In the genomic region with DNA sequence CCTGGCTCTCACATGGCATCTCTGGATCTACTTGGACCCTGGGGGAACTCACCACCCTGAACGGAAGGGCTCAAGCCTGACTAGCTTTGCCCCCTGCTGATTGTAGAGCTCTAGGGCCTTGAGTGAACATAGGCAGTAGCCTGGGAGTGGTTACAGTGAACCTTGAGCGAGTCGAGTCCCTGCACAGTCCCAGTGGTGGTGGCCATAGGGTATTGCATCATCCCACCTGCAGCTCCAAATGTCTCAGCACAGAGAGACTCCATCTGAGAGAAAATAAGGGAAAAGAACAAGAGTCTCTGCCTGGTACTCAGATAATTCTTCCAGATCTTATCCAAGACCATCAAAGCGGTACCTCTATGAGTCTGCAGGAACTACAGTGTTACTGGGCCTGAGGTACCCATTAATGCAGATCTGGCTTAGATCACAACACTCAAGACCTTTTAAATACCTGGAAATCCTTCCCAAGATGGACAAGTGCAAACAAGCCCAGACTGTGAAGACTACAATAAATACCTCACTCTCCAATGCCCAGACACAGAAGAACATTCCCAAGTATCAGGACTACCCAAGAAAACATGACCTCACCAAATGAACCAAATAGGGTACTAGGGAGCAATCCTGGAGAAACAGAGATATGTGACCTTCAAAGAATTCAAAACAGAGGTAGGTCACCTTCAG, we compare ENCODE assay signal across 1 cellular context.
TF ChIP-seq lines count a peak whose summit lies in the region.

No MANE protein-coding gene starts in this region.

TF ChIP-seq in WTC11, 78 proteins besides CTCF, POLR2A, EP300 and RAD21 (continued from another document):
- TF ChIP-seq, protein P1, sequence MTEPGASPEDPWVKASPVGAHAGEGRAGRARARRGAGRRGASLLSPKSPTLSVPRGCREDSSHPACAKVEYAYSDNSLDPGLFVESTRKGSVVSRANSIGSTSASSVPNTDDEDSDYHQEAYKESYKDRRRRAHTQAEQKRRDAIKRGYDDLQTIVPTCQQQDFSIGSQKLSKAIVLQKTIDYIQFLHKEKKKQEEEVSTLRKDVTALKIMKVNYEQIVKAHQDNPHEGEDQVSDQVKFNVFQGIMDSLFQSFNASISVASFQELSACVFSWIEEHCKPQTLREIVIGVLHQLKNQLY (CRISPR knock-in tag; IDR thresholded peaks at IDR 0.05): no peak
- TF ChIP-seq, protein P2, sequence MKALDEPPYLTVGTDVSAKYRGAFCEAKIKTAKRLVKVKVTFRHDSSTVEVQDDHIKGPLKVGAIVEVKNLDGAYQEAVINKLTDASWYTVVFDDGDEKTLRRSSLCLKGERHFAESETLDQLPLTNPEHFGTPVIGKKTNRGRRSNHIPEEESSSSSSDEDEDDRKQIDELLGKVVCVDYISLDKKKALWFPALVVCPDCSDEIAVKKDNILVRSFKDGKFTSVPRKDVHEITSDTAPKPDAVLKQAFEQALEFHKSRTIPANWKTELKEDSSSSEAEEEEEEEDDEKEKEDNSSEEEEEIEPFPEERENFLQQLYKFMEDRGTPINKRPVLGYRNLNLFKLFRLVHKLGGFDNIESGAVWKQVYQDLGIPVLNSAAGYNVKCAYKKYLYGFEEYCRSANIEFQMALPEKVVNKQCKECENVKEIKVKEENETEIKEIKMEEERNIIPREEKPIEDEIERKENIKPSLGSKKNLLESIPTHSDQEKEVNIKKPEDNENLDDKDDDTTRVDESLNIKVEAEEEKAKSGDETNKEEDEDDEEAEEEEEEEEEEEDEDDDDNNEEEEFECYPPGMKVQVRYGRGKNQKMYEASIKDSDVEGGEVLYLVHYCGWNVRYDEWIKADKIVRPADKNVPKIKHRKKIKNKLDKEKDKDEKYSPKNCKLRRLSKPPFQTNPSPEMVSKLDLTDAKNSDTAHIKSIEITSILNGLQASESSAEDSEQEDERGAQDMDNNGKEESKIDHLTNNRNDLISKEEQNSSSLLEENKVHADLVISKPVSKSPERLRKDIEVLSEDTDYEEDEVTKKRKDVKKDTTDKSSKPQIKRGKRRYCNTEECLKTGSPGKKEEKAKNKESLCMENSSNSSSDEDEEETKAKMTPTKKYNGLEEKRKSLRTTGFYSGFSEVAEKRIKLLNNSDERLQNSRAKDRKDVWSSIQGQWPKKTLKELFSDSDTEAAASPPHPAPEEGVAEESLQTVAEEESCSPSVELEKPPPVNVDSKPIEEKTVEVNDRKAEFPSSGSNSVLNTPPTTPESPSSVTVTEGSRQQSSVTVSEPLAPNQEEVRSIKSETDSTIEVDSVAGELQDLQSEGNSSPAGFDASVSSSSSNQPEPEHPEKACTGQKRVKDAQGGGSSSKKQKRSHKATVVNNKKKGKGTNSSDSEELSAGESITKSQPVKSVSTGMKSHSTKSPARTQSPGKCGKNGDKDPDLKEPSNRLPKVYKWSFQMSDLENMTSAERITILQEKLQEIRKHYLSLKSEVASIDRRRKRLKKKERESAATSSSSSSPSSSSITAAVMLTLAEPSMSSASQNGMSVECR (CRISPR knock-in tag; IDR thresholded peaks at IDR 0.05; ENCODE audit: borderline replicate concordance): no peak
- no peak for TF ChIP-seq ZBTB21 (CRISPR knock-in tag; IDR thresholded peaks at IDR 0.05; ENCODE audit: borderline replicate concordance)
- TF ChIP-seq GABPB1 (CRISPR knock-in tag; IDR thresholded peaks at IDR 0.05): peak; percentile 95
- TF ChIP-seq, protein P3, sequence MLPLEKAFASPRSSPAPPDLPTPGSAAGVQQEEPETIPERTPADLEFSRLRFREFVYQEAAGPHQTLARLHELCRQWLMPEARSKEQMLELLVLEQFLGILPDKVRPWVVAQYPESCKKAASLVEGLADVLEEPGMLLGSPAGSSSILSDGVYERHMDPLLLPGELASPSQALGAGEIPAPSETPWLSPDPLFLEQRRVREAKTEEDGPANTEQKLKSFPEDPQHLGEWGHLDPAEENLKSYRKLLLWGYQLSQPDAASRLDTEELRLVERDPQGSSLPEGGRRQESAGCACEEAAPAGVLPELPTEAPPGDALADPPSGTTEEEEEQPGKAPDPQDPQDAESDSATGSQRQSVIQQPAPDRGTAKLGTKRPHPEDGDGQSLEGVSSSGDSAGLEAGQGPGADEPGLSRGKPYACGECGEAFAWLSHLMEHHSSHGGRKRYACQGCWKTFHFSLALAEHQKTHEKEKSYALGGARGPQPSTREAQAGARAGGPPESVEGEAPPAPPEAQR (CRISPR knock-in tag; IDR thresholded peaks at IDR 0.05): no peak
